ENCODE assay signal across 22 cellular contexts in the genomic region with DNA sequence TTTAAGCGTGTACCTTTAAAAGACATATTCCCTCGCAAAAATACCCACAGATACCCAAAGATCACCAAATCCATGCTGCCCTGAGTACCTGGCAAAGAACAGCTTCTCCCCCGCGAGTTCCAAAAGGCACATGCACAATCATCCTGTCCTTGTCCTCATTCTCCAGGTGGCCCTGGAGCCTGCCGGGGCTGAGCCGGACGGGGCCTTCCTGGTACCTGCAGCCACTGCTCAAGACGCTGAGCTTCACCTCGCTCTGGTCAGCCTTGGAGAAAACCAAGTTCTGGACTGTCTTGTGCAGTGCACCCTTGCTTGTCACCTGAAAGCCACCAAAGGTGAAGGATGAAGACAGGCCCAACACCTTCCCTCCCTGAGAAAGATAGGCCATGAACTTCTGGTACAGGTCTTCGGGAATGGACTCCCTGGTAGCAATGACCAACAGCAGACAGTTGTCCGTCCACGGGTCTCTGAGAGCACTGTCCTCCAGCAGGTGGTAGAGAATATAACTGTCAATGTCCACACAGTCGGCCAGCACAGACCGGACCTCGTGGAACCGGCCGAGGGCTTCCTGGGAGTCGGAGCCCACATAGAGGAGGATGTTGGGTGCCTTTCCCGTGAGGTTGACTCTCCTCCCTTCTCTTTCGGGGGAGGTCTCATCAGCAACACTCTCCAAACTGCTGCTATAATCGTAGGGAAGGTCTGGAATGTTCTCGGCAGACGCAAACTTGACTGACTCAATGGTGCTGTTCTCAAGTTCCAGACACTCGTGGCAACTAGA.
"Had no signal": no experiment of that assay in that cellular context is flagged by ENCODE, and none has a peak within 500 bp of the region (broad histone marks: within the 10 kb centered on the region; RNA-seq: fewer than 3 reads in every experiment).

No MANE protein-coding gene starts in this region.

- H3K4me2 ChIP-seq: PC-9 had no signal

- H2AFZ ChIP-seq: PC-9 had no signal

- ATAC-seq: Right ventricle myocardium inferior, SK-N-SH treated with all-trans-retinoic acid at 6 μM for 48 hours had no signal

- H3K4me1 ChIP-seq: Peyer's patch, SJCRH30 had no signal

- DNase-seq: KBM-7, MG63, NCI-H1092, NCI-H1105 treated with DMSO at 0.1 percent for 48 hours, NCI-H1417 treated with DMSO at 0.1 percent for 48 hours, NCI-H146, NCI-H1694 treated with DMSO at 0.1 percent for 48 hours, NCI-H1930, NCI-H2081, NCI-H2107, NCI-H2227 treated with DMSO at 0.1 percent for 48 hours, NCI-H510A, NCI-H524 treated with DMSO at 0.1 percent for 48 hours, NCI-H69, NCI-H774, PC-9, Peyer's patch, SHP77 treated with DMSO at 0.1 percent for 48 hours, SJCRH30 had no signal

- H3K27ac ChIP-seq: HL-60, PC-9, Peyer's patch, SJCRH30 had no signal

- H3K4me3 ChIP-seq: MG63, PC-9, Peyer's patch, SJCRH30 had no signal

- H3K27me3 ChIP-seq: MG63, Peyer's patch, SJCRH30 had no signal

- H3K9me3 ChIP-seq: MG63, Peyer's patch, SJCRH30 had no signal

- H3K36me3 ChIP-seq: SJCRH30 had no signal
